8 cellular contexts compared by ENCODE assay signal in genomic region chr9:101119206-101119819, GRCh38.
DNase-seq lines count a peak whose midpoint lies in the region; ATAC-seq and TF ChIP-seq lines count a peak whose summit lies in the region.

No MANE protein-coding gene starts in this region.

- no peaks in the 10 kb centered on the region for H3K27me3 Mint-ChIP-seq in activated CD8-positive, alpha-beta T cell treated with anti-CD3 and anti-CD28 coated beads for 36 hours
- H3K27me3 Mint-ChIP-seq in natural killer cell treated with Interleukin-12 subunit alpha and Interleukin-12 subunit beta and Interleukin-15 and Interleukin-18, amount 100 ng/mL, for 72 hours, result peaks cover 0 to 2% of the 10 kb centered on the region in 2 donors

- H3K4me1 Mint-ChIP-seq in activated CD8-positive, alpha-beta T cell treated with anti-CD3 and anti-CD28 coated beads for 36 hours (ENCODE audit: low read depth), result no peaks in the 10 kb centered on the region
- H3K4me1 Mint-ChIP-seq in natural killer cell treated with Interleukin-12 subunit alpha and Interleukin-12 subunit beta and Interleukin-15 and Interleukin-18, amount 100 ng/mL, for 72 hours (ENCODE audit: low read depth in 2 of 2), result no peaks in the 10 kb centered on the region

- peak; percentile 22 for TF ChIP-seq CTCF in activated CD8-positive, alpha-beta T cell treated with anti-CD3 and anti-CD28 coated beads for 36 hours (IDR thresholded peaks at IDR 0.05)

- H3K27ac ChIP-seq in substantia nigra (ENCODE audit: low read depth, low read length, poor library complexity, severe bottlenecking), result peak overlapping the region; percentile 8

- DNase-seq in COLO668 (lab: John Stamatoyannopoulos, UW; ENCODE audit: unreplicated experiment) (peak; percentile 24), NCI-H187 (lab: John Stamatoyannopoulos, UW) (peak; percentile 16 to 38), hypothalamus (lab: John Stamatoyannopoulos, UW) (peak in 43 of 51 donors; percentile 4 to 84 (median 34)), substantia nigra (lab: John Stamatoyannopoulos, UW) (peak in 46 of 49 donors; percentile 3 to 74 (median 48))
- peak; percentile 44 for DNase-seq in activated CD8-positive, alpha-beta T cell treated with anti-CD3 and anti-CD28 coated beads for 36 hours
- DNase-seq in natural killer cell treated with Interleukin-12 subunit alpha and Interleukin-12 subunit beta and Interleukin-15 and Interleukin-18, amount 100 ng/mL, for 72 hours (ENCODE audit: low spot score), result no peak

- intact Hi-C loops in activated CD8-positive, alpha-beta T cell treated with anti-CD3 and anti-CD28 coated beads for 36 hours (cut with micrococcal nuclease), result loop anchor here (10.0 kb wide), 1 partner anchor 195 kb away; no protein-coding TSS in a partner anchor

- H3K9me3 Mint-ChIP-seq in activated CD8-positive, alpha-beta T cell treated with anti-CD3 and anti-CD28 coated beads for 36 hours, result peaks cover 4% of the 10 kb centered on the region
- peaks cover 5% of the 10 kb centered on the region for H3K9me3 Mint-ChIP-seq in natural killer cell treated with Interleukin-12 subunit alpha and Interleukin-12 subunit beta and Interleukin-15 and Interleukin-18, amount 100 ng/mL, for 72 hours

- H3K27ac Mint-ChIP-seq in activated CD8-positive, alpha-beta T cell treated with anti-CD3 and anti-CD28 coated beads for 36 hours, result no peak overlapping the region
- H3K27ac Mint-ChIP-seq in natural killer cell treated with Interleukin-12 subunit alpha and Interleukin-12 subunit beta and Interleukin-15 and Interleukin-18, amount 100 ng/mL, for 72 hours, result no peak overlapping the region

- POLR2A ChIA-PET in activated CD8-positive, alpha-beta T cell treated with anti-CD3 and anti-CD28 coated beads for 36 hours (lab: Charles Lee), result no interaction called here

- CTCF ChIA-PET in activated CD8-positive, alpha-beta T cell treated with anti-CD3 and anti-CD28 coated beads for 36 hours (lab: Charles Lee), result interaction anchor here (0.6 to 1.4 kb wide), 12 partner anchors 11 to 361 kb away, joined by 3 to 9 read pairs (median 3); no protein-coding TSS in a partner anchor

- no peak overlapping the region for H3K4me3 Mint-ChIP-seq in activated CD8-positive, alpha-beta T cell treated with anti-CD3 and anti-CD28 coated beads for 36 hours
- no peak overlapping the region for H3K4me3 Mint-ChIP-seq in natural killer cell treated with Interleukin-12 subunit alpha and Interleukin-12 subunit beta and Interleukin-15 and Interleukin-18, amount 100 ng/mL, for 72 hours

- no peaks in the 10 kb centered on the region for H3K36me3 Mint-ChIP-seq in activated CD8-positive, alpha-beta T cell treated with anti-CD3 and anti-CD28 coated beads for 36 hours (ENCODE audit: low read depth)
- peaks cover 5% of the 10 kb centered on the region for H3K36me3 Mint-ChIP-seq in natural killer cell treated with Interleukin-12 subunit alpha and Interleukin-12 subunit beta and Interleukin-15 and Interleukin-18, amount 100 ng/mL, for 72 hours

- ATAC-seq in GM18519 (IDR thresholded peaks at IDR 0.05; ENCODE audit: low FRiP score, unreplicated experiment), result peak; percentile 86
- peak; percentile 72 for ATAC-seq in HG02938 (IDR thresholded peaks at IDR 0.05; ENCODE audit: unreplicated experiment)
- no peak for ATAC-seq in activated CD8-positive, alpha-beta T cell treated with anti-CD3 and anti-CD28 coated beads for 36 hours
- ATAC-seq in natural killer cell treated with Interleukin-12 subunit alpha and Interleukin-12 subunit beta and Interleukin-15 and Interleukin-18, amount 100 ng/mL, for 72 hours, result no peak

Comparison
In these comparisons a context has a peak if more than half of its experiments do, and no peak if none do; other contexts are left out.
1. ATAC-seq: peak in GM18519 (single experiment) and HG02938 (single experiment); none in activated CD8-positive, alpha-beta T cell treated with anti-CD3 and anti-CD28 coated beads for 36 hours (single experiment) and natural killer cell treated with Interleukin-12 subunit alpha and Interleukin-12 subunit beta and Interleukin-15 and Interleukin-18, amount 100 ng/mL, for 72 hours (0 of 2).